In genomic region chr16:19809121-19809635, GRCh38 we compare ENCODE assay signal across 10 cellular contexts.
A peak's percentile ranks its signal among the peaks of the same experiment; 100 is the strongest.
DNase-seq lines count a peak whose midpoint lies in the region; ATAC-seq and TF ChIP-seq lines count a peak whose summit lies in the region.
"Had no signal": no experiment of that assay in that cellular context is flagged by ENCODE, and none has a peak within 500 bp of the region (broad histone marks: within the 10 kb centered on the region; RNA-seq: fewer than 3 reads in every experiment).

No MANE protein-coding gene starts in this region.

- no peak overlapping the region for H3K4me2 ChIP-seq in smooth muscle cell

- H3K4me3 ChIP-seq in right atrium auricular region: no peak overlapping the region
- no peak overlapping the region for H3K4me3 ChIP-seq in smooth muscle cell
- H3K4me3 ChIP-seq: transverse colon had no signal

- CTCF ChIA-PET in activated naive CD4-positive, alpha-beta T cell treated with anti-CD3 and anti-CD28 coated beads, Interleukin-2, amount 10 ng/mL, durations not matched to agents 7 days and 5 days (lab: Charles Lee): no interaction called here

- peaks cover 4% of the 10 kb centered on the region for H3F3A ChIP-seq in smooth muscle cell (ENCODE audit: low read depth)

- peak overlapping the region; percentile 68 for H3K27ac Mint-ChIP-seq in activated naive CD4-positive, alpha-beta T cell treated with anti-CD3 and anti-CD28 coated beads, Interleukin-2, amount 10 ng/mL, durations not matched to agents 7 days and 5 days
- H3K27ac Mint-ChIP-seq: nephron progenitor cell had no signal

- in situ Hi-C loops in GM13977 (cut with MboI; ENCODE audit: low pct_unique_long_range_greater_than_20kb, low sequenced_read_pairs, unreplicated experiment): no loop called here

- no peaks in the 10 kb centered on the region for H4K20me1 ChIP-seq in smooth muscle cell (ENCODE audit: low read depth)

- H3K27me3 Mint-ChIP-seq in activated naive CD4-positive, alpha-beta T cell treated with anti-CD3 and anti-CD28 coated beads, Interleukin-2, amount 10 ng/mL, durations not matched to agents 7 days and 5 days: no peaks in the 10 kb centered on the region

- no peak overlapping the region for H3K4me3 Mint-ChIP-seq in activated naive CD4-positive, alpha-beta T cell treated with anti-CD3 and anti-CD28 coated beads, Interleukin-2, amount 10 ng/mL, durations not matched to agents 7 days and 5 days
- H3K4me3 Mint-ChIP-seq: nephron progenitor cell had no signal

- peak overlapping the region; percentile 64 to 71 for H3K27ac ChIP-seq in right atrium auricular region
- H3K27ac ChIP-seq in smooth muscle cell (ENCODE audit: low read depth): peak overlapping the region; percentile 10
- H3K27ac ChIP-seq: transverse colon had no signal

- H3K9me3 ChIP-seq in right atrium auricular region (peaks cover 0 to 15% of the 10 kb centered on the region in 2 donors), smooth muscle cell (replicated peaks; ENCODE audit: low read depth) (no peaks in the 10 kb centered on the region)
- H3K9me3 ChIP-seq: transverse colon had no signal

- H3K9ac ChIP-seq in smooth muscle cell (ENCODE audit: low read depth): no peak overlapping the region

- WGBS in smooth muscle cell (ENCODE audit: low lambda C conversion rate): 82% methylated on average over 4 of the region's 4 CpGs

- peaks cover 19% of the 10 kb centered on the region for H3K36me3 Mint-ChIP-seq in activated naive CD4-positive, alpha-beta T cell treated with anti-CD3 and anti-CD28 coated beads, Interleukin-2, amount 10 ng/mL, durations not matched to agents 7 days and 5 days

- no peak for ATAC-seq in GM21528 (IDR thresholded peaks at IDR 0.05; ENCODE audit: low FRiP score, unreplicated experiment)

- H3K4me1 Mint-ChIP-seq in activated naive CD4-positive, alpha-beta T cell treated with anti-CD3 and anti-CD28 coated beads, Interleukin-2, amount 10 ng/mL, durations not matched to agents 7 days and 5 days: peaks cover 39% of the 10 kb centered on the region

- no peak for TF ChIP-seq CTCF in right atrium auricular region (IDR thresholded peaks at IDR 0.05)
- TF ChIP-seq CTCF in smooth muscle cell (IDR thresholded peaks at IDR 0.05; ENCODE audit: borderline replicate concordance, insufficient read depth, poor library complexity, severe bottlenecking): no peak
- TF ChIP-seq CTCF in GM13977 (IDR thresholded peaks at IDR 0.05; ENCODE audit: extremely low read depth, insufficient read depth, missing control alignments): no peak

- H3K4me1 ChIP-seq in right atrium auricular region (peaks cover 0 to 26% of the 10 kb centered on the region in 2 donors), smooth muscle cell (ENCODE audit: low read depth) (peaks cover 7% of the 10 kb centered on the region)

- no peaks in the 10 kb centered on the region for H3K27me3 ChIP-seq in right atrium auricular region
- H3K27me3 ChIP-seq in smooth muscle cell (ENCODE audit: low read depth): no peaks in the 10 kb centered on the region
- H3K27me3 ChIP-seq: transverse colon had no signal

- no peaks in the 10 kb centered on the region for H3K79me2 ChIP-seq in smooth muscle cell (ENCODE audit: low read depth)

- no peak for DNase-seq in activated naive CD4-positive, alpha-beta T cell treated with anti-CD3 and anti-CD28 coated beads, Interleukin-2, amount 10 ng/mL, durations not matched to agents 7 days and 5 days
- no peak for DNase-seq in activated naive CD4-positive, alpha-beta T cell (lab: John Stamatoyannopoulos, UW)
- DNase-seq in SKM-1 (lab: John Stamatoyannopoulos, UW; ENCODE audit: unreplicated experiment) (peak; percentile 52), right atrium auricular region (ENCODE audit: low spot score) (no peak), smooth muscle cell (lab: John Stamatoyannopoulos, UW; ENCODE audit: unreplicated experiment) (no peak), GM13977 (ENCODE audit: low spot score) (no peak), cerebellum (ENCODE audit: low spot score) (no peak)
- DNase-seq: nephron progenitor cell, transverse colon had no signal

- peaks cover 18% of the 10 kb centered on the region for H3K9me3 Mint-ChIP-seq in activated naive CD4-positive, alpha-beta T cell treated with anti-CD3 and anti-CD28 coated beads, Interleukin-2, amount 10 ng/mL, durations not matched to agents 7 days and 5 days

- H2AFZ ChIP-seq in smooth muscle cell (ENCODE audit: low read depth): no peak overlapping the region

- H3K36me3 ChIP-seq in right atrium auricular region (no peaks in the 10 kb centered on the region), smooth muscle cell (ENCODE audit: low read depth) (no peaks in the 10 kb centered on the region)
- H3K36me3 ChIP-seq: transverse colon had no signal
